Comparison of ENCODE assay signal across 11 cellular contexts in the genomic region with DNA sequence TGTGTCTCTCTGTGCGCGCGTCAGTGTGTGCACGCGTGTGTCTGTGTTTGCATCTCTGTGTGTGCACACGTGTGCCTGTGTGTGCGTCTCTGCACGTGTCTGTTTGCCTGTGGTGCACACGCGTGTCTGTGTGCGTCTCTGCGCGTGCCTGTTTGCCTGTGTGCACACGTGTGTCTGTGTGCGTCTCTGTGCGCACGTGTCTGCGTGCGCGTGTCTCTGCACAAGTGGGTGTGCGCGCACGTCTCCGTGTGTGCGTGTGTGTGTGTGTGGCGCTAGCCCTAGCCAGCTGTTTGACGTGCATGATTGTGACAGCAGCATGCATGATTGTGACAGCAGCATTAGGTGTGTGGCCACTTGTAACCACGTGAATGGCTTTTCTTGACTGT. TPM values are rescaled to one million over a fixed set of nuclear protein-coding genes. Genes with fewer than 3 reads are reported as not detected.
DNase-seq lines count a peak whose midpoint lies in the region; ATAC-seq, FAIRE-seq and TF ChIP-seq lines count a peak whose summit lies in the region.
"Had no signal": no experiment of that assay in that cellular context is flagged by ENCODE, and none has a peak within 500 bp of the region (broad histone marks: within the 10 kb centered on the region; RNA-seq: fewer than 3 reads in every experiment).

No MANE protein-coding gene starts in this region.

- peaks cover 24% of the 10 kb centered on the region for H3K27me3 ChIP-seq in keratinocyte (ENCODE audit: control insufficient read depth, extremely low read depth, insufficient read depth, low read length)
- H3K27me3 ChIP-seq: cardiac muscle cell had no signal

- no peak for TF ChIP-seq CTCF in cardiac fibroblast (IDR thresholded peaks at IDR 0.05; ENCODE audit: low read depth, low read length)
- no peak for TF ChIP-seq CTCF in keratinocyte (optimal IDR thresholded peaks at IDR 0.05 in 1 of 3, IDR thresholded peaks at IDR 0.05 in 1 of 3, conservative IDR thresholded peaks at IDR 0.05 in 1 of 3; ENCODE audit: extremely low read depth in 1 of 3, insufficient read depth in 2 of 3, low read length in 3 of 3)

- H3K79me2 ChIP-seq in keratinocyte (ENCODE audit: control insufficient read depth, insufficient read depth, low read length), result no peaks in the 10 kb centered on the region

- no peak overlapping the region for H3K27ac ChIP-seq in keratinocyte (ENCODE audit: control insufficient read depth, insufficient read depth, low read length)
- H3K27ac ChIP-seq: 22Rv1, cardiac muscle cell had no signal

- H3K4me3 Mint-ChIP-seq in stimulated activated naive B cell treated with anti-CD40 and anti-IgM and Interleukin-4, amounts not matched to agents 10 μg/mL and 1 μg/mL and 100 μg/mL, for 72 hours, result peak overlapping the region; percentile 34 to 37

- DNase-seq in DMS 273 (lab: John Stamatoyannopoulos, UW; ENCODE audit: unreplicated experiment), result peak; percentile 34
- DNase-seq in DMS 273 treated with DMSO at 0.1 percent for 48 hours (lab: John Stamatoyannopoulos, UW), result no peak
- DNase-seq in cardiac fibroblast (ENCODE audit: low read depth in 2 of 2), result peak; percentile 8 to 17
- no peak for DNase-seq in keratinocyte (ENCODE audit: low read depth, low spot score)
- DNase-seq in stimulated activated naive B cell treated with anti-CD40 and anti-IgM and Interleukin-4, amounts not matched to agents 10 μg/mL and 1 μg/mL and 100 μg/mL, for 72 hours, result no peak
- DNase-seq in left lobe of liver (ENCODE audit: low spot score), result no peak
- no peak for DNase-seq in NCI-H524 treated with DMSO at 0.1 percent for 48 hours (lab: John Stamatoyannopoulos, UW)

- peak overlapping the region; percentile 27 for H3K4me2 ChIP-seq in keratinocyte (ENCODE audit: control insufficient read depth, extremely low read depth, insufficient read depth, low read depth, low read length)

- H3K4me1 Mint-ChIP-seq in stimulated activated naive B cell treated with anti-CD40 and anti-IgM and Interleukin-4, amounts not matched to agents 10 μg/mL and 1 μg/mL and 100 μg/mL, for 72 hours, result peaks cover 5 to 12% of the 10 kb centered on the region in 2 donors

- H3K36me3 Mint-ChIP-seq in stimulated activated naive B cell treated with anti-CD40 and anti-IgM and Interleukin-4, amounts not matched to agents 10 μg/mL and 1 μg/mL and 100 μg/mL, for 72 hours, result peaks cover 11 to 20% of the 10 kb centered on the region in 2 donors

- H3K27me3 Mint-ChIP-seq in stimulated activated naive B cell treated with anti-CD40 and anti-IgM and Interleukin-4, amounts not matched to agents 10 μg/mL and 1 μg/mL and 100 μg/mL, for 72 hours, result peaks cover 13 to 33% of the 10 kb centered on the region in 2 donors

- H3K4me3 ChIP-seq in cardiac fibroblast (replicated peaks in 1 of 2; ENCODE audit: low read depth in 2 of 2, low read length in 2 of 2) (peak overlapping the region in 1 of 2 donors; percentile 21), keratinocyte (ENCODE audit: control insufficient read depth in 2 of 3, extremely low read depth in 1 of 3, insufficient read depth in 2 of 3, low read depth in 1 of 3, low read length in 3 of 3) (no peak overlapping the region)
- H3K4me3 ChIP-seq: cardiac muscle cell had no signal

- FAIRE-seq in keratinocyte (lab: Jason Lieb, UNC), result no peak
- FAIRE-seq: GM19239 had no signal

- no peaks in the 10 kb centered on the region for H3K4me1 ChIP-seq in keratinocyte (ENCODE audit: control insufficient read depth, extremely low read depth, insufficient read depth, low read length)

- no peaks in the 10 kb centered on the region for H4K20me1 ChIP-seq in keratinocyte (ENCODE audit: control insufficient read depth, extremely low read depth, insufficient read depth, low read length)

- H3K9me1 ChIP-seq in keratinocyte (ENCODE audit: control insufficient read depth, extremely low read depth, insufficient read depth, low read length), result no peaks in the 10 kb centered on the region

- H3K27ac Mint-ChIP-seq in stimulated activated naive B cell treated with anti-CD40 and anti-IgM and Interleukin-4, amounts not matched to agents 10 μg/mL and 1 μg/mL and 100 μg/mL, for 72 hours, result no peak overlapping the region

- no peaks in the 10 kb centered on the region for H3K36me3 ChIP-seq in keratinocyte (ENCODE audit: control insufficient read depth in 2 of 2, extremely low read depth in 1 of 2, insufficient read depth in 2 of 2, low read length in 2 of 2)
- H3K36me3 ChIP-seq: cardiac muscle cell had no signal

- peaks cover 14% of the 10 kb centered on the region in 2 donors for H3K9me3 Mint-ChIP-seq in stimulated activated naive B cell treated with anti-CD40 and anti-IgM and Interleukin-4, amounts not matched to agents 10 μg/mL and 1 μg/mL and 100 μg/mL, for 72 hours

- ATAC-seq in stimulated activated naive B cell treated with anti-CD40 and anti-IgM and Interleukin-4, amounts not matched to agents 10 μg/mL and 1 μg/mL and 100 μg/mL, for 72 hours (replicated peaks), result no peak
- ATAC-seq in left lobe of liver, result no peak
- no peak for ATAC-seq in GM18519 (IDR thresholded peaks at IDR 0.05; ENCODE audit: low FRiP score, unreplicated experiment)

- peaks cover 10% of the 10 kb centered on the region for H3K9me3 ChIP-seq in keratinocyte (ENCODE audit: control insufficient read depth, low read depth, low read length)

- dilution Hi-C loops in keratinocyte (cut with MboI; ENCODE audit: extremely low pct_ligation_motif_present, low sequenced_read_pairs), result no loop called here

- H3K9ac ChIP-seq in keratinocyte (ENCODE audit: control insufficient read depth, extremely low read depth, insufficient read depth, low read length), result no peak overlapping the region

- H2AFZ ChIP-seq in keratinocyte (ENCODE audit: control insufficient read depth, low read length), result peak overlapping the region; percentile 58

RNA-seq across cellular contexts. Expression of gene ZNF146, which starts 31.1 kb away (rescaled TPM):
- 45.5 to 82.6 TPM (median 67.3 TPM) in 3 replicates for polyA plus RNA-seq in keratinocyte
- polyA plus RNA-seq in keratinocyte (2011; ENCODE audit: low read depth), result 47.2 TPM
- 50.4 and 82.4 TPM in 2 replicates for polyA plus RNA-seq in keratinocyte (2011; cell fraction: cytosol; rRNA removed)
- polyA plus RNA-seq in keratinocyte (2011; cell fraction: nucleus; rRNA removed), result 54.1 and 66.1 TPM in 2 replicates
- polyA plus RNA-seq in keratinocyte (2012; ENCODE audit: low replicate concordance), result 41.6 and 69.7 TPM in 2 replicates
- polyA minus RNA-seq in keratinocyte, result 4.2 to 54.6 TPM (median 20.1 TPM) in 3 replicates
- 47.6 TPM for polyA minus RNA-seq in keratinocyte (2011; cell fraction: cytosol; rRNA and poly(A)+ RNA removed)
- 24.8 and 62.8 TPM in 2 replicates for polyA minus RNA-seq in keratinocyte (2011; cell fraction: nucleus; rRNA and poly(A)+ RNA removed)
- 17.2 TPM for total RNA-seq in left lobe of liver

RNA-seq across cellular contexts. Expression of gene ZNF565, which starts 31.5 kb away (rescaled TPM):
- 2.0 to 3.5 TPM (median 2.3 TPM) in 3 replicates for polyA plus RNA-seq in keratinocyte
- 3.0 TPM for polyA plus RNA-seq in keratinocyte (2011; ENCODE audit: low read depth)
- 1.1 and 2.0 TPM in 2 replicates for polyA plus RNA-seq in keratinocyte (2011; cell fraction: cytosol; rRNA removed)
- 6.9 and 7.1 TPM in 2 replicates for polyA plus RNA-seq in keratinocyte (2011; cell fraction: nucleus; rRNA removed)
- 1.6 and 3.3 TPM in 2 replicates for polyA plus RNA-seq in keratinocyte (2012; ENCODE audit: low replicate concordance)
- polyA minus RNA-seq in keratinocyte, result 1.3 to 5.6 TPM (median 5.1 TPM) in 3 replicates
- polyA minus RNA-seq in keratinocyte (2011; cell fraction: cytosol; rRNA and poly(A)+ RNA removed), result not detected
- polyA minus RNA-seq in keratinocyte (2011; cell fraction: nucleus; rRNA and poly(A)+ RNA removed), result 1.8 and 5.0 TPM in 2 replicates
- total RNA-seq in left lobe of liver, result 2.6 TPM

Comparison
In these comparisons a context has a peak if more than half of its experiments do, and no peak if none do; other contexts are left out.
1. DNase-seq: peak in DMS 273 (single experiment) and cardiac fibroblast (2 of 2); none in DMS 273 treated with DMSO at 0.1 percent for 48 hours (single experiment), keratinocyte (single experiment), stimulated activated naive B cell treated with anti-CD40 and anti-IgM and Interleukin-4, amounts not matched to agents 10 μg/mL and 1 μg/mL and 100 μg/mL, for 72 hours (single experiment), left lobe of liver (single experiment) and NCI-H524 treated with DMSO at 0.1 percent for 48 hours (single experiment).